In genomic region chr1:119674835-119675289, GRCh38 we compare ENCODE assay signal across 8 cellular contexts. TPM values are rescaled to one million over a fixed set of nuclear protein-coding genes. Genes with fewer than 3 reads are reported as not detected.
DNase-seq lines count a peak whose midpoint lies in the region; TF ChIP-seq lines count a peak whose summit lies in the region.

No MANE protein-coding gene starts in this region.

- peak; percentile 58 for TF ChIP-seq CTCF in GM13976 (IDR thresholded peaks at IDR 0.05; ENCODE audit: borderline replicate concordance, control extremely low read depth, extremely low read depth, insufficient read depth, missing control alignments)
- TF ChIP-seq CTCF in WERI-Rb-1 (IDR thresholded peaks at IDR 0.05; ENCODE audit: low read depth, low read length) = peak; percentile 67
- no peak for TF ChIP-seq CTCF in left ventricle myocardium inferior (IDR thresholded peaks at IDR 0.05; ENCODE audit: borderline replicate concordance)

- H3K36me3 ChIP-seq in Karpas-422 (ENCODE audit: insufficient read depth, low read length) (no peaks in the 10 kb centered on the region), WERI-Rb-1 (no peaks in the 10 kb centered on the region), left ventricle myocardium inferior (no peaks in the 10 kb centered on the region)
- no peaks in the 10 kb centered on the region for H3K36me3 ChIP-seq in effector memory CD4-positive, alpha-beta T cell (ENCODE audit: control insufficient read depth, insufficient read depth, low read length)

- H3K27ac ChIP-seq in Karpas-422 (ENCODE audit: low read length) = no peak overlapping the region
- no peak overlapping the region for H3K27ac ChIP-seq in WERI-Rb-1
- peak overlapping the region; percentile 39 for H3K27ac ChIP-seq in left ventricle myocardium inferior (replicated peaks)
- no peak overlapping the region for H3K27ac ChIP-seq in effector memory CD4-positive, alpha-beta T cell (ENCODE audit: insufficient read depth, low read length, poor library complexity, severe bottlenecking)

- H3K4me2 ChIP-seq in Karpas-422 (ENCODE audit: low read depth, low read length, poor library complexity, severe bottlenecking) = no peak overlapping the region

- H3K9me2 ChIP-seq in Karpas-422 (replicated peaks; ENCODE audit: insufficient read depth, low read length) = no peaks in the 10 kb centered on the region

- H3K4me3 ChIP-seq in Karpas-422 (ENCODE audit: low read length) (no peak overlapping the region), WERI-Rb-1 (ENCODE audit: low read depth, low read length) (peak overlapping the region; percentile 41), left ventricle myocardium inferior (peak overlapping the region; percentile 54), skeletal muscle cell (ENCODE audit: low read depth, low read length) (peak overlapping the region; percentile 52)
- no peak overlapping the region for H3K4me3 ChIP-seq in effector memory CD4-positive, alpha-beta T cell (ENCODE audit: insufficient read depth, low read depth, low read length, poor library complexity, severe bottlenecking)

- H3K9me3 ChIP-seq in Karpas-422 (ENCODE audit: low read length) (no peaks in the 10 kb centered on the region), WERI-Rb-1 (ENCODE audit: severe bottlenecking) (no peaks in the 10 kb centered on the region), left ventricle myocardium inferior (replicated peaks) (no peaks in the 10 kb centered on the region)
- H3K9me3 ChIP-seq in effector memory CD4-positive, alpha-beta T cell (ENCODE audit: control insufficient read depth, low read length) = no peaks in the 10 kb centered on the region

- peaks cover 20% of the 10 kb centered on the region for H3K4me1 ChIP-seq in Karpas-422 (ENCODE audit: low read length)
- peaks cover 11% of the 10 kb centered on the region for H3K4me1 ChIP-seq in left ventricle myocardium inferior
- H3K4me1 ChIP-seq in effector memory CD4-positive, alpha-beta T cell (ENCODE audit: control insufficient read depth, insufficient read depth, low read length, poor library complexity, severe bottlenecking) = no peaks in the 10 kb centered on the region

- intact Hi-C loops in left ventricle myocardium inferior (cut with micrococcal nuclease) = loop anchor here (5.0 to 10.0 kb wide), 2 partner anchors 58 to 130 kb away; no protein-coding TSS in a partner anchor

- no peak overlapping the region for H3K9ac ChIP-seq in Karpas-422 (ENCODE audit: low read length)

- H3K27me3 ChIP-seq in Karpas-422 (ENCODE audit: low read length) = no peaks in the 10 kb centered on the region
- H3K27me3 ChIP-seq in WERI-Rb-1 (ENCODE audit: insufficient read depth, low read depth, severe bottlenecking) = no peaks in the 10 kb centered on the region
- H3K27me3 ChIP-seq in left ventricle myocardium inferior (ENCODE audit: low read depth) = no peaks in the 10 kb centered on the region
- peaks cover 2% of the 10 kb centered on the region for H3K27me3 ChIP-seq in effector memory CD4-positive, alpha-beta T cell (replicated peaks; ENCODE audit: control insufficient read depth, insufficient read depth, low read length, poor library complexity, severe bottlenecking)

- DNase-seq in GM13976 (ENCODE audit: low spot score) (peak; percentile 43), Karpas-422 (peak; percentile 77), WERI-Rb-1 (peak; percentile 61), left ventricle myocardium inferior (no peak), skeletal muscle cell (ENCODE audit: low read depth) (peak; percentile 72), GM19240 (ENCODE audit: insufficient read length, low spot score) (no peak)
- DNase-seq in effector memory CD4-positive, alpha-beta T cell = no peak
- no peak for DNase-seq in activated effector memory CD4-positive, alpha-beta T cell treated with anti-CD3 and anti-CD28 coated beads, Interleukin-2, amount 50 U/mL, for 16 hours

- in situ Hi-C loops in GM13976 (cut with MboI; ENCODE audit: low sequenced_read_pairs, unreplicated experiment) = loop anchor here (25.0 kb wide), 1 partner anchor 138 kb away; no protein-coding TSS in a partner anchor

- H4K20me1 ChIP-seq in Karpas-422 (ENCODE audit: insufficient read depth, low read depth, low read length) = no peaks in the 10 kb centered on the region

- no peak overlapping the region for H2AFZ ChIP-seq in Karpas-422 (ENCODE audit: low read length)

- no peaks in the 10 kb centered on the region for H3K79me2 ChIP-seq in Karpas-422 (ENCODE audit: low read length)

RNA-seq across cellular contexts. Expression of gene ZNF697, which starts 26.8 kb away (rescaled TPM):
- total RNA-seq in Karpas-422 (2014; rRNA removed; shearing (Covaris generic); ENCODE audit: low replicate concordance) = not detected in 2 replicates
- total RNA-seq in left ventricle myocardium inferior = 9.4 TPM

RNA-seq across cellular contexts. Expression of gene PHGDH, which starts 36.9 kb away (rescaled TPM):
- total RNA-seq in Karpas-422 (2014; rRNA removed; shearing (Covaris generic); ENCODE audit: low replicate concordance) = 16.3 and 20.5 TPM in 2 replicates
- 6.4 TPM for total RNA-seq in left ventricle myocardium inferior

Comparison
In these comparisons a context has a peak if more than half of its experiments do, and no peak if none do; other contexts are left out.
1. DNase-seq: peak in GM13976 (single experiment), Karpas-422 (single experiment), WERI-Rb-1 (single experiment) and skeletal muscle cell (single experiment); none in left ventricle myocardium inferior (single experiment), GM19240 (single experiment), effector memory CD4-positive, alpha-beta T cell (0 of 3) and activated effector memory CD4-positive, alpha-beta T cell treated with anti-CD3 and anti-CD28 coated beads, Interleukin-2, amount 50 U/mL, for 16 hours (single experiment).
2. H3K4me3 ChIP-seq: peak in WERI-Rb-1 (single experiment), left ventricle myocardium inferior (single experiment) and skeletal muscle cell (single experiment); none in Karpas-422 (single experiment) and effector memory CD4-positive, alpha-beta T cell (single experiment).
3. RNA of gene ZNF697, which starts 26.8 kb away (total RNA-seq): 9.4 TPM in left ventricle myocardium inferior (single experiment); not detected in Karpas-422; every median in the first group is over 10 times any median in the second.